1 cellular context compared by ENCODE assay signal in genomic region chr4:140427104-140427918, GRCh38.
TF ChIP-seq lines count a peak whose summit lies in the region.

CLGN (minus strand) TSS chr4:140427648; CDS start chr4:140413078, 14,570 bp downstream.

TF ChIP-seq in K562, 482 proteins besides CTCF, POLR2A, EP300 and RAD21 (continued from another document):
- TF ChIP-seq SAFB2 (IDR thresholded peaks at IDR 0.05; ENCODE audit: borderline replicate concordance, low read depth, low read length, severe bottlenecking) (no peak), DMBX1 (CRISPR knock-in tag; IDR thresholded peaks at IDR 0.05; ENCODE audit: borderline replicate concordance) (no peak), ZSCAN32 (CRISPR knock-in tag; IDR thresholded peaks at IDR 0.05) (no peak), SAFB (IDR thresholded peaks at IDR 0.05; ENCODE audit: borderline replicate concordance, low read depth, low read length) (peak; percentile 11; the same call in 1 of the 2 replicates), FOXA3 (CRISPR knock-in tag; conservative IDR thresholded peaks at IDR 0.05 in 1 of 2, IDR thresholded peaks at IDR 0.05 in 1 of 2) (no peak), L3MBTL2 (IDR thresholded peaks at IDR 0.05) (peak; percentile 97), ARID3B (CRISPR knock-in tag; IDR thresholded peaks at IDR 0.05; ENCODE audit: borderline replicate concordance) (no peak), ATF1 (CRISPR knock-in tag; IDR thresholded peaks at IDR 0.05) (no peak), ATF1 (tag; IDR thresholded peaks at IDR 0.05) (peak; percentile 38), NRF1 (conservative IDR thresholded peaks at IDR 0.05 in 1 of 2, IDR thresholded peaks at IDR 0.05 in 1 of 2) (peak; percentile 92 to 93), MXI1 (IDR thresholded peaks at IDR 0.05; ENCODE audit: low read depth, low read length) (no peak), MIER1 (IDR thresholded peaks at IDR 0.05; ENCODE audit: low read depth) (no peak), POLR2G (IDR thresholded peaks at IDR 0.05; ENCODE audit: low read depth, low read length) (peak; percentile 84), ELK1 (CRISPR knock-in tag; IDR thresholded peaks at IDR 0.05) (no peak), MAX (CRISPR knock-in tag; IDR thresholded peaks at IDR 0.05) (0 out of 2 replicates have a peak, but pooled peaks have one; percentile 32), ZNF146 (CRISPR knock-in tag; IDR thresholded peaks at IDR 0.05; ENCODE audit: unreplicated experiment) (no peak), GTF2A2 (tag; IDR thresholded peaks at IDR 0.05) (no peak), GABPB1 (CRISPR knock-in tag; IDR thresholded peaks at IDR 0.05) (peak; percentile 46; the same call in 1 of the 2 replicates), BRCA1 (IDR thresholded peaks at IDR 0.05) (no peak), BRCA1 (CRISPR knock-in tag; IDR thresholded peaks at IDR 0.05) (no peak), DDX20 (tag; IDR thresholded peaks at IDR 0.05; ENCODE audit: low read depth) (no peak), ZNF583 (CRISPR knock-in tag; IDR thresholded peaks at IDR 0.05) (peak; percentile 24; the same call in 1 of the 2 replicates), ZC3H11A (IDR thresholded peaks at IDR 0.05; ENCODE audit: low read depth, low read length) (no peak), EP400 (IDR thresholded peaks at IDR 0.05) (peak; percentile 51; the same call in 1 of the 2 replicates), ZNF76 (CRISPR knock-in tag; IDR thresholded peaks at IDR 0.05; ENCODE audit: borderline replicate concordance) (no peak), CC2D1A (IDR thresholded peaks at IDR 0.05) (no peak), RBM39 (optimal IDR thresholded peaks at IDR 0.05; ENCODE audit: low read depth, low read length) (no peak), ZBTB7A (IDR thresholded peaks at IDR 0.05; ENCODE audit: borderline replicate concordance, control insufficient read depth, low read depth, low read length) (0 out of 2 replicates have a peak, but pooled peaks have one; percentile 27), POLR2B (IDR thresholded peaks at IDR 0.05; ENCODE audit: low read depth, partially characterized antibody) (peak; percentile 50), ZBTB9 (CRISPR knock-in tag; IDR thresholded peaks at IDR 0.05) (no peak), SOX6 (IDR thresholded peaks at IDR 0.05) (peak; percentile 8), CBX8 (IDR thresholded peaks at IDR 0.05; ENCODE audit: borderline replicate concordance, extremely low read depth, low read depth, low read length, poor library complexity, severe bottlenecking) (no peak), SIN3B (IDR thresholded peaks at IDR 0.05; ENCODE audit: low read depth) (0 out of 2 replicates have a peak, but pooled peaks have one; percentile 6), DIDO1 (tag; IDR thresholded peaks at IDR 0.05; ENCODE audit: low read depth) (no peak), KAT7 (CRISPR knock-in tag; IDR thresholded peaks at IDR 0.05; ENCODE audit: borderline replicate concordance) (no peak), HDAC2 (IDR thresholded peaks at IDR 0.05) (no peak), HSF4 (CRISPR knock-in tag; IDR thresholded peaks at IDR 0.05; ENCODE audit: borderline replicate concordance) (no peak), ZNF592 (IDR thresholded peaks at IDR 0.05) (0 out of 2 replicates have a peak, but pooled peaks have one; percentile 43), ARID2 (IDR thresholded peaks at IDR 0.05) (no peak), ARID4B (CRISPR knock-in tag; IDR thresholded peaks at IDR 0.05) (no peak), STAT5B (CRISPR knock-in tag; IDR thresholded peaks at IDR 0.05) (no peak), MCM2 (IDR thresholded peaks at IDR 0.05; ENCODE audit: low read depth) (no peak), ZNF280B (CRISPR knock-in tag; IDR thresholded peaks at IDR 0.05) (no peak), RBFOX2 (IDR thresholded peaks at IDR 0.05; ENCODE audit: low read depth, low read length) (peak; percentile 88), ZNF655 (CRISPR knock-in tag; IDR thresholded peaks at IDR 0.05) (no peak), ZNF507 (tag; conservative IDR thresholded peaks at IDR 0.05) (no peak), USF2 (CRISPR knock-in tag; IDR thresholded peaks at IDR 0.05) (no peak)
